ENCODE assay signal across 1 cellular context in genomic region chr20:63741354-63741675, GRCh38.
TF ChIP-seq lines count a peak whose summit lies in the region.

No MANE protein-coding gene starts in this region.

TF ChIP-seq in WTC11, 78 proteins besides CTCF, POLR2A, EP300 and RAD21 (continued from another document):
- TF ChIP-seq AFF4 (CRISPR knock-in tag; IDR thresholded peaks at IDR 0.05; ENCODE audit: borderline replicate concordance): no peak
- TF ChIP-seq ZBTB21 (CRISPR knock-in tag; IDR thresholded peaks at IDR 0.05; ENCODE audit: borderline replicate concordance): no peak
- TF ChIP-seq CDX4 (CRISPR knock-in tag; IDR thresholded peaks at IDR 0.05; ENCODE audit: borderline replicate concordance): no peak
- TF ChIP-seq USF1 (CRISPR knock-in tag; IDR thresholded peaks at IDR 0.05): no peak
- no peak for TF ChIP-seq TEAD1 (CRISPR knock-in tag; IDR thresholded peaks at IDR 0.05)
- TF ChIP-seq FOXJ3 (CRISPR knock-in tag; IDR thresholded peaks at IDR 0.05; ENCODE audit: borderline replicate concordance): no peak
- TF ChIP-seq PRDM15 (CRISPR knock-in tag; IDR thresholded peaks at IDR 0.05): no peak
- TF ChIP-seq ZNF416 (CRISPR knock-in tag; IDR thresholded peaks at IDR 0.05): no peak
- TF ChIP-seq SP1 (CRISPR knock-in tag; conservative IDR thresholded peaks at IDR 0.05): no peak
